In genomic region chr4:108465886-108466491, GRCh38 we compare ENCODE assay signal across 1 cellular context.
TF ChIP-seq lines count a peak whose summit lies in the region.

No MANE protein-coding gene starts in this region.

TF ChIP-seq in GM23338, 12 proteins besides CTCF, POLR2A, EP300 and RAD21 (continued from another document):
- TF ChIP-seq REST (IDR thresholded peaks at IDR 0.05; ENCODE audit: unreplicated experiment) = no peak
- no peak for TF ChIP-seq CREB1 (CRISPR knock-in tag; IDR thresholded peaks at IDR 0.05; ENCODE audit: low read depth)
